Comparison of ENCODE assay signal across 17 cellular contexts in genomic region chr4:139845481-139846093, GRCh38.
DNase-seq lines count a peak whose midpoint lies in the region; ATAC-seq, FAIRE-seq and TF ChIP-seq lines count a peak whose summit lies in the region.
"Had no signal": no experiment of that assay in that cellular context is flagged by ENCODE, and none has a peak within 500 bp of the region (broad histone marks: within the 10 kb centered on the region; RNA-seq: fewer than 3 reads in every experiment).

No MANE protein-coding gene starts in this region.

- H3F3A ChIP-seq in DOHH2 (ENCODE audit: control insufficient read depth, insufficient read depth): no peaks in the 10 kb centered on the region

- no peak for TF ChIP-seq EP300 in A549 (IDR thresholded peaks at IDR 0.05)

- H3K36me3 Mint-ChIP-seq in brain (no peaks in the 10 kb centered on the region), neural crest cell (ENCODE audit: low read depth) (peaks cover 2% of the 10 kb centered on the region)
- H3K36me3 Mint-ChIP-seq: CD8-positive, alpha-beta T cell had no signal

- no peak for FAIRE-seq in A549 (lab: Jason Lieb, UNC)
- FAIRE-seq: A204.1, H1, HTR-8/SVneo had no signal

- H3K27me3 ChIP-seq in DOHH2 (ENCODE audit: control insufficient read depth, low read length) (no peaks in the 10 kb centered on the region), vagina (no peaks in the 10 kb centered on the region)

- no peaks in the 10 kb centered on the region for H4K20me1 ChIP-seq in DOHH2 (ENCODE audit: control insufficient read depth, insufficient read depth, low read depth, low read length)

- H3K4me3 ChIP-seq in A549 (no peak overlapping the region), DOHH2 (ENCODE audit: low read length) (no peak overlapping the region), vagina (no peak overlapping the region)
- H3K4me3 ChIP-seq: HAP-1 had no signal

- POLR2A ChIA-PET in A549 (lab: Yijun Ruan, JAX): no interaction called here

- H3K4me1 ChIP-seq in A549 (peaks cover 15% of the 10 kb centered on the region), DOHH2 (ENCODE audit: control insufficient read depth, low read length) (peaks cover 25% of the 10 kb centered on the region), vagina (no peaks in the 10 kb centered on the region)

- H3K4me1 Mint-ChIP-seq in brain (peaks cover 82% of the 10 kb centered on the region), neural crest cell (peaks cover 67% of the 10 kb centered on the region)

- H3K27me3 Mint-ChIP-seq in brain (no peaks in the 10 kb centered on the region), neural crest cell (ENCODE audit: low read depth) (no peaks in the 10 kb centered on the region)

- peak overlapping the region in 3 of 5 experiments; percentile 34 to 80 (median 55) for H3K27ac Mint-ChIP-seq in brain
- H3K27ac Mint-ChIP-seq in neural crest cell (ENCODE audit: unreplicated experiment): peak overlapping the region; percentile 64
- H3K27ac Mint-ChIP-seq: CD8-positive, alpha-beta T cell; HFFc6 had no signal

- DNase-seq in A549 (ENCODE audit: low read depth in 1 of 2, low spot score in 1 of 2) (no peak), neural crest cell (ENCODE audit: low read depth, low spot score) (no peak), mesenteric fat pad (ENCODE audit: low spot score) (no peak), sciatic nerve (ENCODE audit: low spot score) (no peak), vagina (ENCODE audit: extremely low spot score in 2 of 2) (no peak)
- DNase-seq: CD8-positive, alpha-beta T cell; COR-L47; DND-41; GF-D8; HFFc6 had no signal

- ATAC-seq in A549 (no peak), sciatic nerve (no peak)
- ATAC-seq: CD8-positive, alpha-beta T cell had no signal

- WGBS in A549 (ENCODE audit: missing lambda C conversion rate): 66% methylated on average over 3 of the region's 3 CpGs

- no peak for TF ChIP-seq RAD21 in A549 (conservative IDR thresholded peaks at IDR 0.05 in 1 of 2, IDR thresholded peaks at IDR 0.05 in 1 of 2)

- no peak overlapping the region for H3K4me3 Mint-ChIP-seq in brain
- no peak overlapping the region for H3K4me3 Mint-ChIP-seq in neural crest cell
- H3K4me3 Mint-ChIP-seq: CD14-positive monocyte; CD8-positive, alpha-beta T cell; HFFc6 had no signal

- peak overlapping the region; percentile 40; the same call in 1 of the 3 replicates for H3K4me2 ChIP-seq in A549
- H3K4me2 ChIP-seq in DOHH2 (ENCODE audit: low read length): peak overlapping the region; percentile 25

- H3K36me3 ChIP-seq in DOHH2 (ENCODE audit: control insufficient read depth, low read length): no peaks in the 10 kb centered on the region
- no peaks in the 10 kb centered on the region for H3K36me3 ChIP-seq in vagina
- H3K36me3 ChIP-seq: HAP-1 had no signal

- H3K9me2 ChIP-seq in DOHH2 (replicated peaks; ENCODE audit: control insufficient read depth, low read length): no peaks in the 10 kb centered on the region

- no peaks in the 10 kb centered on the region for H3K9me3 ChIP-seq in A549
- H3K9me3 ChIP-seq in DOHH2 (ENCODE audit: control insufficient read depth, insufficient read depth, low read length): no peaks in the 10 kb centered on the region
- H3K9me3 ChIP-seq in vagina: no peaks in the 10 kb centered on the region
- H3K9me3 ChIP-seq: HAP-1 had no signal

- no peaks in the 10 kb centered on the region for H3K79me2 ChIP-seq in DOHH2 (ENCODE audit: control insufficient read depth, low read length)

- intact Hi-C loops in sciatic nerve (cut with DNase I) (loop anchor here (2.0 kb wide), 1 partner anchor 63 kb away; no protein-coding TSS in a partner anchor), vagina (cut with DNase I) (no loop called here)

- H3K9me3 Mint-ChIP-seq in brain: no peaks in the 10 kb centered on the region
- H3K9me3 Mint-ChIP-seq in neural crest cell: peaks cover 3% of the 10 kb centered on the region
- H3K9me3 Mint-ChIP-seq: CD14-positive monocyte; CD8-positive, alpha-beta T cell; HFFc6 had no signal

- CTCF ChIA-PET in A549 (lab: Yijun Ruan, JAX): no interaction called here

- TF ChIP-seq CTCF in A549 (IDR thresholded peaks at IDR 0.05) (no peak), DOHH2 (IDR thresholded peaks at IDR 0.05; ENCODE audit: low read depth, low read length, poor library complexity, severe bottlenecking) (no peak), brain (conservative IDR thresholded peaks at IDR 0.05) (no peak), neural crest cell (conservative IDR thresholded peaks at IDR 0.05) (no peak), vagina (IDR thresholded peaks at IDR 0.05) (no peak)

- TF ChIP-seq POLR2A in A549 (IDR thresholded peaks at IDR 0.05; ENCODE audit: low read length): no peak
- TF ChIP-seq POLR2A in vagina (IDR thresholded peaks at IDR 0.05): no peak

- H3K27ac ChIP-seq in A549: no peak overlapping the region
- H3K27ac ChIP-seq in DOHH2 (ENCODE audit: low read depth, low read length): no peak overlapping the region
- no peak overlapping the region for H3K27ac ChIP-seq in vagina

TF ChIP-seq in A549, 52 proteins besides CTCF, POLR2A, EP300 and RAD21:
- TF ChIP-seq MAX (IDR thresholded peaks at IDR 0.05) (no peak), POLR2AphosphoS2 (conservative IDR thresholded peaks at IDR 0.05; ENCODE audit: low read length) (no peak), JUN (IDR thresholded peaks at IDR 0.05) (no peak), ESRRA (IDR thresholded peaks at IDR 0.05; ENCODE audit: borderline replicate concordance, low read length) (no peak), PHF8 (IDR thresholded peaks at IDR 0.05; ENCODE audit: borderline replicate concordance, low read depth) (no peak), NFE2L2 (conservative IDR thresholded peaks at IDR 0.05; ENCODE audit: low read length) (no peak), MYC (IDR thresholded peaks at IDR 0.05; ENCODE audit: borderline replicate concordance, low read length) (no peak), HMGXB4 (CRISPR knock-in tag; IDR thresholded peaks at IDR 0.05; ENCODE audit: borderline replicate concordance) (no peak), HDAC2 (IDR thresholded peaks at IDR 0.05) (no peak), RCOR1 (IDR thresholded peaks at IDR 0.05; ENCODE audit: low read depth, low read length) (no peak), HOXB13 (CRISPR knock-in tag; IDR thresholded peaks at IDR 0.05; ENCODE audit: low read depth) (no peak), RFX5 (IDR thresholded peaks at IDR 0.05) (no peak), ELK1 (IDR thresholded peaks at IDR 0.05; ENCODE audit: low read depth, low read length) (no peak), ZC3H11A (IDR thresholded peaks at IDR 0.05) (no peak), CHD4 (IDR thresholded peaks at IDR 0.05; ENCODE audit: borderline replicate concordance) (no peak), TFCP2L1 (CRISPR knock-in tag; IDR thresholded peaks at IDR 0.05) (no peak), NPAS2 (CRISPR knock-in tag; IDR thresholded peaks at IDR 0.05; ENCODE audit: borderline replicate concordance) (no peak), FOXS1 (CRISPR knock-in tag; IDR thresholded peaks at IDR 0.05) (no peak)
